19 cellular contexts compared by ENCODE assay signal in genomic region chr14:76081642-76082041, GRCh38.
"Had no signal": no experiment of that assay in that cellular context is flagged by ENCODE, and none has a peak within 500 bp of the region (broad histone marks: within the 10 kb centered on the region; RNA-seq: fewer than 3 reads in every experiment).

No MANE protein-coding gene starts in this region.

- H3K9me3 ChIP-seq: body of pancreas, neutrophil, pancreas, sigmoid colon had no signal

- H3K27me3 ChIP-seq: body of pancreas, dorsolateral prefrontal cortex, hepatocyte, neutrophil, pancreas, sigmoid colon had no signal

- H3K4me3 ChIP-seq: body of pancreas, dorsolateral prefrontal cortex, hepatocyte, pancreas, sigmoid colon had no signal

- H3K4me1 Mint-ChIP-seq: activated CD4-positive, alpha-beta T cell treated with anti-CD3 and anti-CD28 coated beads, Interleukin-2, amount 10 ng/mL, durations not matched to agents 24 days and 14 days; natural killer cell had no signal

- H3K36me3 ChIP-seq: neutrophil had no signal

- H3K27ac Mint-ChIP-seq: activated CD4-positive, alpha-beta T cell treated with anti-CD3 and anti-CD28 coated beads, Interleukin-2, amount 10 ng/mL, durations not matched to agents 24 days and 14 days; activated CD8-positive, alpha-beta T cell treated with anti-CD3 and anti-CD28 coated beads for 36 hours; activated T-helper 2 cell treated with anti-CD3 and anti-CD28 coated beads, Interferon-gamma antibody, Interleukin-2, Interleukin-4, amounts not matched to agents 10 μg/mL and 5 μg/mL and 100 μg/mL, durations not matched to agents 14 hours and 24 hours and 36 hours; endodermal cell; natural killer cell had no signal

- DNase-seq: activated CD4-positive, alpha-beta T cell treated with anti-CD3 and anti-CD28 coated beads, Interleukin-2, amount 10 ng/mL, durations not matched to agents 24 days and 14 days; activated CD8-positive, alpha-beta T cell treated with anti-CD3 and anti-CD28 coated beads for 36 hours; activated naive CD4-positive, alpha-beta T cell treated with Interleukin-2 at 50 U/mL for 16 hours; activated T-cell treated with anti-CD3 and anti-CD28 coated beads, Interleukin-2, amount 50 U/mL, for 1 hour; body of pancreas; caudate nucleus; dorsolateral prefrontal cortex; endodermal cell; foreskin fibroblast; natural killer cell; pancreas; sigmoid colon; stimulated activated CD4-positive, alpha-beta T cell treated with anti-CD3 and anti-CD28 coated beads, Interleukin-4, amount 100 ng/mL, for 4 hours; stimulated activated naive CD4-positive, alpha-beta T cell; T-helper 9 cell had no signal

- H3K9me3 Mint-ChIP-seq: activated CD4-positive, alpha-beta T cell treated with anti-CD3 and anti-CD28 coated beads, Interleukin-2, amount 10 ng/mL, durations not matched to agents 24 days and 14 days; activated CD8-positive, alpha-beta T cell treated with anti-CD3 and anti-CD28 coated beads for 36 hours; activated T-helper 2 cell treated with anti-CD3 and anti-CD28 coated beads, Interferon-gamma antibody, Interleukin-2, Interleukin-4, amounts not matched to agents 10 μg/mL and 5 μg/mL and 100 μg/mL, durations not matched to agents 14 hours and 24 hours and 36 hours; endodermal cell; natural killer cell had no signal

- H3K27me3 Mint-ChIP-seq: activated CD4-positive, alpha-beta T cell treated with anti-CD3 and anti-CD28 coated beads, Interleukin-2, amount 10 ng/mL, durations not matched to agents 24 days and 14 days; activated CD8-positive, alpha-beta T cell treated with anti-CD3 and anti-CD28 coated beads for 36 hours had no signal

- ATAC-seq: activated CD8-positive, alpha-beta T cell treated with anti-CD3 and anti-CD28 coated beads for 36 hours; body of pancreas; natural killer cell; pancreas had no signal

- H3K36me3 Mint-ChIP-seq: natural killer cell had no signal

- H3K27ac ChIP-seq: body of pancreas, epithelial cell of prostate, hepatocyte, neutrophil, pancreas, sigmoid colon had no signal

- H3K4me1 ChIP-seq: body of pancreas, pancreas, sigmoid colon had no signal

- H3K4me3 Mint-ChIP-seq: activated CD4-positive, alpha-beta T cell treated with anti-CD3 and anti-CD28 coated beads, Interleukin-2, amount 10 ng/mL, durations not matched to agents 24 days and 14 days; activated CD8-positive, alpha-beta T cell treated with anti-CD3 and anti-CD28 coated beads for 36 hours; endodermal cell; natural killer cell had no signal
